In genomic region chr15:92808611-92809063, GRCh38 we compare ENCODE assay signal across 9 cellular contexts.
A peak's percentile ranks its signal among the peaks of the same experiment; 100 is the strongest.
DNase-seq lines count a peak whose midpoint lies in the region; ATAC-seq, FAIRE-seq and TF ChIP-seq lines count a peak whose summit lies in the region.
"Had no signal": no experiment of that assay in that cellular context is flagged by ENCODE, and none has a peak within 500 bp of the region (broad histone marks: within the 10 kb centered on the region; RNA-seq: fewer than 3 reads in every experiment).

No MANE protein-coding gene starts in this region.

- H3K36me3 ChIP-seq in bronchial epithelial cell (ENCODE audit: control insufficient read depth, insufficient read depth, low read length) (no peaks in the 10 kb centered on the region), liver (ENCODE audit: control insufficient read depth in 4 of 4, insufficient read depth in 3 of 4, low read depth in 1 of 4, low read length in 3 of 4) (no peaks in the 10 kb centered on the region), tibial artery (no peaks in the 10 kb centered on the region)

- 3% methylated on average over 30 of the region's 30 CpGs for WGBS in liver

- H3K9me3 ChIP-seq in liver (ENCODE audit: control insufficient read depth in 4 of 4, low read length in 3 of 4) (no peaks in the 10 kb centered on the region), tibial artery (no peaks in the 10 kb centered on the region)

- H3K27me3 ChIP-seq in bronchial epithelial cell (ENCODE audit: control insufficient read depth, insufficient read depth, low read length): no peaks in the 10 kb centered on the region
- H3K27me3 ChIP-seq in liver (ENCODE audit: control insufficient read depth in 4 of 4, insufficient read depth in 4 of 4, low read length in 3 of 4): no peaks in the 10 kb centered on the region
- no peaks in the 10 kb centered on the region for H3K27me3 ChIP-seq in tibial artery

- TF ChIP-seq CTCF in bronchial epithelial cell (IDR thresholded peaks at IDR 0.05; ENCODE audit: insufficient read depth, low read length, severe bottlenecking) (no peak), liver (IDR thresholded peaks at IDR 0.05; ENCODE audit: low read depth, low read length, missing input control) (no peak), tibial artery (IDR thresholded peaks at IDR 0.05) (no peak)

- H3K27ac ChIP-seq in liver (ENCODE audit: low read depth in 1 of 2, low read length in 2 of 2): peak overlapping the region; percentile 88 to 100
- H3K27ac ChIP-seq in tibial artery: peak overlapping the region; percentile 98 to 99

- H3K4me1 ChIP-seq in liver (ENCODE audit: control insufficient read depth in 4 of 4, insufficient read depth in 4 of 4, low read length in 3 of 4) (peaks cover 0 to 23% (median 13%) of the 10 kb centered on the region in 4 donors), tibial artery (peaks cover 8 to 78% (median 35%) of the 10 kb centered on the region in 4 donors)

- intact Hi-C loops in tibial artery (cut with DNase I; ENCODE audit: low total_unique reads): loop anchor here (1.0 to 2.0 kb wide), 2 partner anchors 76 to 96 kb away; no protein-coding TSS in a partner anchor

- H3K9ac ChIP-seq in liver (ENCODE audit: low read depth in 1 of 2, low read length in 2 of 2): peak overlapping the region; percentile 80 to 99

- ATAC-seq in HG02571 (IDR thresholded peaks at IDR 0.05; ENCODE audit: unreplicated experiment): peak; percentile 8

- DNase-seq in SIG-M5 treated with dmso at 0.1 percent for 504 hours (lab: John Stamatoyannopoulos, UW; ENCODE audit: unreplicated experiment) (peak; percentile 54), SIG-M5 (lab: John Stamatoyannopoulos, UW) (no peak), NCI-H446 treated with DMSO at 0.1 percent for 48 hours (lab: John Stamatoyannopoulos, UW) (peak; percentile 57), bronchial epithelial cell (ENCODE audit: low read depth) (no peak), tibial artery (peak in 1 of 2 donors; percentile 59), middle frontal gyrus (ENCODE audit: extremely low spot score, low spot score) (no peak)

- no peak for TF ChIP-seq RAD21 in liver (IDR thresholded peaks at IDR 0.05)

- no peak for FAIRE-seq in bronchial epithelial cell (lab: Jason Lieb, UNC)
- FAIRE-seq: endometrium had no signal

- H3K4me3 ChIP-seq in bronchial epithelial cell (ENCODE audit: low read depth, low read length) (peak overlapping the region; percentile 22), liver (ENCODE audit: low read depth in 1 of 3, low read length in 3 of 3) (peak overlapping the region in 2 of 3 donors; percentile 63 to 65), tibial artery (peak overlapping the region; percentile 59 to 73)

TF ChIP-seq in liver, 16 proteins besides CTCF, POLR2A, EP300 and RAD21:
- TF ChIP-seq HNF4G (IDR thresholded peaks at IDR 0.05) (no peak), TAF1 (conservative IDR thresholded peaks at IDR 0.05) (no peak), JUND (IDR thresholded peaks at IDR 0.05) (no peak)

Comparison
In these comparisons a context has a peak if more than half of its experiments do, and no peak if none do; other contexts are left out.
1. DNase-seq: peak in SIG-M5 treated with dmso at 0.1 percent for 504 hours (single experiment) and NCI-H446 treated with DMSO at 0.1 percent for 48 hours (single experiment); none in SIG-M5 (single experiment), bronchial epithelial cell (single experiment) and middle frontal gyrus (single experiment).
2. Peak in every context shown above with its lines, with median percentiles within 50 percentile points of each other: H3K4me3 ChIP-seq.